14 cellular contexts compared by ENCODE assay signal in the genomic region with DNA sequence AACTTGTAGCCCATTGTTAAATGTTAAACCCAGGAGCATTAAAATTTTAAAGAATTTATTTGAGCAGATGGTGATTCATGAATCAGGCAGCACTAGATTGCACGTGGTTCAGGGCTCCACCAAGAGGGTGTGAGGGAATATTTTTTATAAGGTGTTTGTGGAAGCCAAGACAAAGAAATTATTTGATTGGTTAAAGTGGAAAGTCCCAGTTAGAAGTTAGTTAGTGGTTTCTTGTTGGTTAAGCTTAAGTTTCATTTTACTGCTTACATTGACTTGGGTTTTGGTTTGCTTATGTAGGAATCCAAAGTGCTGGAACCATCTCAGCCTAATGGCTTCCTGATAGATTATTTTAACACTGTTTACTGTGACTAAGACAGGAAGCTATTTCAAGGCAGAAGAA.
DNase-seq lines count a peak whose midpoint lies in the region; ATAC-seq and TF ChIP-seq lines count a peak whose summit lies in the region.
"Had no signal": no experiment of that assay in that cellular context is flagged by ENCODE, and none has a peak within 500 bp of the region (broad histone marks: within the 10 kb centered on the region; RNA-seq: fewer than 3 reads in every experiment).

No MANE protein-coding gene starts in this region.

- H3K9me3 ChIP-seq in HEK293 (ENCODE audit: control insufficient read depth, insufficient read depth, low read depth, low read length) (no peaks in the 10 kb centered on the region), Karpas-422 (ENCODE audit: low read length) (no peaks in the 10 kb centered on the region)
- H3K9me3 ChIP-seq: Peyer's patch, right lobe of liver had no signal

- H3K9ac ChIP-seq in Karpas-422 (ENCODE audit: low read length), result no peak overlapping the region

- no peak for TF ChIP-seq CTCF in HEK293 (tag by site-specific recombination; IDR thresholded peaks at IDR 0.05)

- intact Hi-C loops in left colon (cut with DNase I, micrococcal nuclease), result no loop called here

- no peaks in the 10 kb centered on the region for H4K20me1 ChIP-seq in Karpas-422 (ENCODE audit: insufficient read depth, low read depth, low read length)

- H3K4me3 ChIP-seq in HEK293 (ENCODE audit: low read depth, low read length) (no peak overlapping the region), Karpas-422 (ENCODE audit: low read length) (no peak overlapping the region)
- H3K4me3 ChIP-seq: Peyer's patch, right lobe of liver had no signal

- H3K27me3 ChIP-seq in Karpas-422 (ENCODE audit: low read length), result no peaks in the 10 kb centered on the region
- H3K27me3 ChIP-seq: Peyer's patch, right lobe of liver had no signal

- no peak overlapping the region for H3K27ac ChIP-seq in HEK293 (ENCODE audit: extremely low read depth, low read depth, low read length)
- H3K27ac ChIP-seq in caudate nucleus (ENCODE audit: low read depth, low read length), result peak overlapping the region; percentile 1
- no peak overlapping the region for H3K27ac ChIP-seq in Karpas-422 (ENCODE audit: low read length)
- H3K27ac ChIP-seq: Peyer's patch had no signal

- DNase-seq in A172 (ENCODE audit: low spot score) (peak; percentile 60), caudate nucleus (lab: John Stamatoyannopoulos, UW) (no peak), left colon (no peak), SHP77 treated with DMSO at 0.1 percent for 48 hours (lab: John Stamatoyannopoulos, UW) (no peak), NCI-H1436 (lab: John Stamatoyannopoulos, UW) (no peak), Karpas-422 (no peak)
- DNase-seq: ACHN; activated CD8-positive, alpha-beta memory T cell treated with anti-CD3 and anti-CD28 coated beads for 24 hours; NCI-H345; Peyer's patch; right lobe of liver had no signal

- H3K36me3 ChIP-seq in HEK293 (ENCODE audit: control insufficient read depth in 2 of 2, insufficient read depth in 1 of 2, low read length in 2 of 2) (no peaks in the 10 kb centered on the region), Karpas-422 (ENCODE audit: insufficient read depth, low read length) (no peaks in the 10 kb centered on the region)
- H3K36me3 ChIP-seq: Peyer's patch, right lobe of liver had no signal

- POLR2A ChIA-PET in HEK293 (lab: Yijun Ruan, JAX), result no interaction called here

- no peaks in the 10 kb centered on the region for H3K9me2 ChIP-seq in Karpas-422 (replicated peaks; ENCODE audit: insufficient read depth, low read length)

- CTCF ChIA-PET in HEK293 (lab: Yijun Ruan, JAX), result no interaction called here

- peak; percentile 62 for ATAC-seq in left colon
- no peak for ATAC-seq in HG03439 (IDR thresholded peaks at IDR 0.05; ENCODE audit: unreplicated experiment)
- ATAC-seq: activated naive CD4-positive, alpha-beta T cell treated with anti-CD3 and anti-CD28 coated beads, Interleukin-2, amount 50 U/mL, for 72 hours had no signal

- no peaks in the 10 kb centered on the region for H3K79me2 ChIP-seq in Karpas-422 (ENCODE audit: low read length)

- no peak overlapping the region for H2AFZ ChIP-seq in Karpas-422 (ENCODE audit: low read length)

- H3K4me1 ChIP-seq in HEK293 (ENCODE audit: control insufficient read depth, insufficient read depth, low read length) (peaks cover 5% of the 10 kb centered on the region; the same call in 1 of the 2 replicates), Karpas-422 (ENCODE audit: low read length) (no peaks in the 10 kb centered on the region)

- H3K4me2 ChIP-seq in Karpas-422 (ENCODE audit: low read depth, low read length, poor library complexity, severe bottlenecking), result no peak overlapping the region

TF ChIP-seq in HEK293, 187 proteins besides CTCF, POLR2A, EP300 and RAD21:
- TF ChIP-seq ZNF549 (tag by site-specific recombination; IDR thresholded peaks at IDR 0.05) (peak; percentile 92), TRIM28 (IDR thresholded peaks at IDR 0.05; ENCODE audit: borderline replicate concordance, low read length) (no peak)
